In genomic region chr5:10708189-10708944, GRCh38 we compare ENCODE assay signal across 23 cellular contexts.
"Had no signal": no experiment of that assay in that cellular context is flagged by ENCODE, and none has a peak within 500 bp of the region (broad histone marks: within the 10 kb centered on the region; RNA-seq: fewer than 3 reads in every experiment).

No MANE protein-coding gene starts in this region.

- H3K36me3 Mint-ChIP-seq: stimulated activated effector memory CD8-positive, alpha-beta T cell treated with anti-CD3 and anti-CD28 coated beads, Interleukin-12 subunit alpha, Interleukin-12 subunit beta, amount 100 ng/mL, for 72 hours had no signal

- DNase-seq: activated CD4-positive, alpha-beta memory T cell treated with anti-CD3 and anti-CD28 coated beads, Interleukin-2, amount 10 ng/mL, durations not matched to agents 7 days and 5 days; activated CD4-positive, alpha-beta T cell treated with anti-CD3 and anti-CD28 coated beads for 48 hours; activated CD4-positive, CD25-positive, alpha-beta regulatory T cell; activated effector memory CD4-positive, alpha-beta T cell treated with Interleukin-2 at 50 U/mL for 16 hours; activated naive CD4-positive, alpha-beta T cell treated with anti-CD3 and anti-CD28 coated beads, Interleukin-2, amount 50 U/mL, for 16 hours; activated T-cell treated with anti-CD3 and anti-CD28 coated beads, Interleukin-2, amount 50 U/mL, for 72 hours; central memory CD4-positive, alpha-beta T cell; colonic mucosa; dorsolateral prefrontal cortex; heart left ventricle; left colon; nucleus accumbens; right lobe of liver; stimulated activated CD4-positive, alpha-beta T cell treated with anti-CD3 and anti-CD28 coated beads, Interleukin-1b, Interleukin-23, amount 100 ng/mL, for 48 hours; stomach; uterus had no signal

- H3K27me3 Mint-ChIP-seq: activated CD4-positive, alpha-beta memory T cell treated with anti-CD3 and anti-CD28 coated beads, Interleukin-2, amount 10 ng/mL, durations not matched to agents 7 days and 5 days; memory B cell had no signal

- H3K4me3 Mint-ChIP-seq: activated CD4-positive, alpha-beta memory T cell treated with anti-CD3 and anti-CD28 coated beads, Interleukin-2, amount 10 ng/mL, durations not matched to agents 7 days and 5 days; activated T-cell treated with anti-CD3 and anti-CD28 coated beads, Interleukin-2, amount 50 U/mL, for 72 hours; memory B cell; nephron; stimulated activated effector memory CD8-positive, alpha-beta T cell treated with anti-CD3 and anti-CD28 coated beads, Interleukin-12 subunit alpha, Interleukin-12 subunit beta, amount 100 ng/mL, for 72 hours; T-helper 1 cell treated with Interleukin-12 subunit alpha and Interleukin-12 subunit beta and Interleukin-4 antibody, amounts not matched to agents 30 μg/mL and 1 μg/mL, for 36 hours had no signal

- H3K9me3 Mint-ChIP-seq: activated CD4-positive, alpha-beta memory T cell treated with anti-CD3 and anti-CD28 coated beads, Interleukin-2, amount 10 ng/mL, durations not matched to agents 7 days and 5 days; activated T-cell treated with anti-CD3 and anti-CD28 coated beads, Interleukin-2, amount 50 U/mL, for 72 hours; memory B cell; nephron; stimulated activated effector memory CD8-positive, alpha-beta T cell treated with anti-CD3 and anti-CD28 coated beads, Interleukin-12 subunit alpha, Interleukin-12 subunit beta, amount 100 ng/mL, for 72 hours; T-helper 1 cell treated with Interleukin-12 subunit alpha and Interleukin-12 subunit beta and Interleukin-4 antibody, amounts not matched to agents 30 μg/mL and 1 μg/mL, for 36 hours had no signal

- H3K4me1 Mint-ChIP-seq: nephron had no signal

- H3K9me3 ChIP-seq: ascending aorta, colonic mucosa, heart left ventricle, right lobe of liver, stomach, suprapubic skin, tibial nerve, uterus had no signal

- ATAC-seq: activated T-cell treated with anti-CD3 and anti-CD28 coated beads, Interleukin-2, amount 50 U/mL, for 72 hours; heart left ventricle; left colon; right lobe of liver; stimulated activated effector memory CD8-positive, alpha-beta T cell treated with anti-CD3 and anti-CD28 coated beads, Interleukin-12 subunit alpha, Interleukin-12 subunit beta, amount 100 ng/mL, for 72 hours had no signal

- H3K27ac Mint-ChIP-seq: activated CD4-positive, alpha-beta memory T cell treated with anti-CD3 and anti-CD28 coated beads, Interleukin-2, amount 10 ng/mL, durations not matched to agents 7 days and 5 days; activated T-cell treated with anti-CD3 and anti-CD28 coated beads, Interleukin-2, amount 50 U/mL, for 72 hours; memory B cell; nephron; stimulated activated effector memory CD8-positive, alpha-beta T cell treated with anti-CD3 and anti-CD28 coated beads, Interleukin-12 subunit alpha, Interleukin-12 subunit beta, amount 100 ng/mL, for 72 hours; T-helper 1 cell treated with Interleukin-12 subunit alpha and Interleukin-12 subunit beta and Interleukin-4 antibody, amounts not matched to agents 30 μg/mL and 1 μg/mL, for 36 hours had no signal
